ENCODE assay signal across 10 cellular contexts in genomic region chr1:216722841-216723240, GRCh38. TPM values are rescaled to one million over a fixed set of nuclear protein-coding genes. Genes with fewer than 3 reads are reported as not detected.
DNase-seq lines count a peak whose midpoint lies in the region; ATAC-seq and TF ChIP-seq lines count a peak whose summit lies in the region.
"Had no signal": no experiment of that assay in that cellular context is flagged by ENCODE, and none has a peak within 500 bp of the region (broad histone marks: within the 10 kb centered on the region; RNA-seq: fewer than 3 reads in every experiment).

No MANE protein-coding gene starts in this region.

- peak overlapping the region; percentile 47 for H3K9ac ChIP-seq in endodermal cell (ENCODE audit: extremely low read depth, low read length, poor library complexity, severe bottlenecking)

- 6% methylated on average over 6 of the region's 6 CpGs; no CpG with 5 or more reads in 1 of the 2 experiments for WGBS in endodermal cell (ENCODE audit: insufficient coverage in 1 of 2, insufficient read length in 1 of 2), 2 experiments

- BruUV-seq in MCF 10A (replicated peaks; lab: Mats Ljungman, UMichigan) = no TSS peak
- BruUV-seq in OCI-LY7 (replicated peaks; lab: Mats Ljungman, UMichigan) = no TSS peak

- no peak overlapping the region for H3K4me2 ChIP-seq in OCI-LY7 (ENCODE audit: low read length)

- H3K27ac ChIP-seq in breast epithelium (no peak overlapping the region), endodermal cell (ENCODE audit: low read depth, low read length) (no peak overlapping the region), OCI-LY7 (ENCODE audit: low read depth, low read length, poor library complexity, severe bottlenecking) (no peak overlapping the region)

- CTCF ChIA-PET in MCF 10A (lab: Yijun Ruan, JAX) = interaction anchor here (0.5 to 1.4 kb wide), 10 partner anchors 9 to 1471 kb away, joined by 3 to 7 read pairs (median 3); no protein-coding TSS in a partner anchor
- CTCF ChIA-PET in OCI-LY7 (lab: Charles Lee; ENCODE audit: unreplicated experiment) = interaction anchor here (0.6 kb wide), 1 partner anchor 47 kb away, joined by 3 read pairs; no protein-coding TSS in a partner anchor

- H3K9me3 ChIP-seq in breast epithelium (no peaks in the 10 kb centered on the region), endodermal cell (ENCODE audit: control insufficient read depth, low read length) (no peaks in the 10 kb centered on the region), mucosa of descending colon (no peaks in the 10 kb centered on the region), OCI-LY7 (ENCODE audit: low read length) (no peaks in the 10 kb centered on the region)

- POLR2A ChIA-PET in MCF 10A (lab: Yijun Ruan, JAX) (interaction anchor here (0.6 kb wide), 1 partner anchor 1205 kb away, joined by 6 read pairs; no protein-coding TSS in a partner anchor), OCI-LY7 (lab: Charles Lee) (interaction anchor here (0.7 kb wide), 1 partner anchor 342 kb away, joined by 6 read pairs; no protein-coding TSS in a partner anchor)

- ATAC-seq in mucosa of descending colon = peak; percentile 25
- ATAC-seq: stimulated activated effector memory CD8-positive, alpha-beta T cell treated with anti-CD3 and anti-CD28 coated beads, Interleukin-12 subunit alpha, Interleukin-12 subunit beta, amount 100 ng/mL, for 72 hours had no signal

- H3K4me3 Mint-ChIP-seq in MCF 10A (ENCODE audit: unreplicated experiment) (no peak overlapping the region), endodermal cell (peak overlapping the region; percentile 75)
- H3K4me3 Mint-ChIP-seq: stimulated activated effector memory CD8-positive, alpha-beta T cell treated with anti-CD3 and anti-CD28 coated beads, Interleukin-12 subunit alpha, Interleukin-12 subunit beta, amount 100 ng/mL, for 72 hours had no signal

- H3K9me2 ChIP-seq in OCI-LY7 (ENCODE audit: insufficient read depth, low read length) = no peaks in the 10 kb centered on the region

- intact Hi-C loops in breast epithelium (cut with DNase I; ENCODE audit: low total_unique reads) (no loop called here), MCF 10A (cut with micrococcal nuclease) (loop anchor here (5.0 kb wide), 1 partner anchor 411 kb away; no protein-coding TSS in a partner anchor), mucosa of descending colon (cut with DNase I, micrococcal nuclease) (no loop called here), OCI-LY7 (cut with micrococcal nuclease; ENCODE audit: unreplicated experiment) (no loop called here)

- H3K9me3 Mint-ChIP-seq in MCF 10A (ENCODE audit: unreplicated experiment) (no peaks in the 10 kb centered on the region), endodermal cell (no peaks in the 10 kb centered on the region)

- TF ChIP-seq POLR2A in breast epithelium (IDR thresholded peaks at IDR 0.05) = no peak

- H3K79me2 ChIP-seq in OCI-LY7 (ENCODE audit: insufficient read depth, low read depth, low read length) = no peaks in the 10 kb centered on the region

- no peaks in the 10 kb centered on the region for H3K4me1 ChIP-seq in breast epithelium
- peaks cover 3% of the 10 kb centered on the region for H3K4me1 ChIP-seq in endodermal cell (ENCODE audit: control insufficient read depth, insufficient read depth, low read length)
- peaks cover 20% of the 10 kb centered on the region for H3K4me1 ChIP-seq in mucosa of descending colon (ENCODE audit: low read depth)
- no peaks in the 10 kb centered on the region for H3K4me1 ChIP-seq in OCI-LY7 (ENCODE audit: insufficient read depth, low read length, poor library complexity, severe bottlenecking)

- TF ChIP-seq CTCF in breast epithelium (IDR thresholded peaks at IDR 0.05) (no peak), MCF 10A (IDR thresholded peaks at IDR 0.05; ENCODE audit: unreplicated experiment) (no peak), endodermal cell (conservative IDR thresholded peaks at IDR 0.05) (no peak), mucosa of descending colon (IDR thresholded peaks at IDR 0.05) (no peak), OCI-LY7 (conservative IDR thresholded peaks at IDR 0.05; ENCODE audit: low read length) (no peak)

- H3K4me1 Mint-ChIP-seq in MCF 10A (ENCODE audit: insufficient read depth, unreplicated experiment) = peaks cover 8% of the 10 kb centered on the region
- peaks cover 17% of the 10 kb centered on the region for H3K4me1 Mint-ChIP-seq in endodermal cell
- H3K4me1 Mint-ChIP-seq: stimulated activated effector memory CD8-positive, alpha-beta T cell treated with anti-CD3 and anti-CD28 coated beads, Interleukin-12 subunit alpha, Interleukin-12 subunit beta, amount 100 ng/mL, for 72 hours had no signal

- DNase-seq in breast epithelium (ENCODE audit: low spot score in 2 of 2) (no peak), MCF 10A (ENCODE audit: unreplicated experiment) (no peak), endodermal cell (no peak), mucosa of descending colon (no peak), OCI-LY7 (ENCODE audit: low spot score) (no peak), cerebellar cortex (ENCODE audit: low spot score) (no peak), 8988T (no peak)
- DNase-seq in activated CD4-positive, alpha-beta T cell treated with anti-CD3 and anti-CD28 coated beads, Interleukin-2, amount 50 U/mL, for 1 hour = no peak
- DNase-seq: KG1 had no signal

- no peaks in the 10 kb centered on the region for H3K36me3 Mint-ChIP-seq in MCF 10A (ENCODE audit: insufficient read depth, unreplicated experiment)
- no peaks in the 10 kb centered on the region for H3K36me3 Mint-ChIP-seq in endodermal cell (ENCODE audit: low read depth)
- H3K36me3 Mint-ChIP-seq: stimulated activated effector memory CD8-positive, alpha-beta T cell treated with anti-CD3 and anti-CD28 coated beads, Interleukin-12 subunit alpha, Interleukin-12 subunit beta, amount 100 ng/mL, for 72 hours had no signal

- no peaks in the 10 kb centered on the region for H3K36me3 ChIP-seq in breast epithelium
- no peaks in the 10 kb centered on the region for H3K36me3 ChIP-seq in endodermal cell (ENCODE audit: control insufficient read depth, insufficient read depth, low read length)
- H3K36me3 ChIP-seq in mucosa of descending colon (ENCODE audit: low read depth) = no peaks in the 10 kb centered on the region
- H3K36me3 ChIP-seq in OCI-LY7 (ENCODE audit: insufficient read depth, low read length) = no peaks in the 10 kb centered on the region

- H2AFZ ChIP-seq in OCI-LY7 (ENCODE audit: low read length) = no peak overlapping the region

- H3K27me3 ChIP-seq in breast epithelium = no peaks in the 10 kb centered on the region
- H3K27me3 ChIP-seq in endodermal cell (ENCODE audit: control insufficient read depth, insufficient read depth, low read length, poor library complexity, severe bottlenecking) = no peaks in the 10 kb centered on the region

- H3K4me3 ChIP-seq in breast epithelium (peak overlapping the region; percentile 12 to 64 (median 55)), endodermal cell (ENCODE audit: low read length) (peak overlapping the region; percentile 89), mucosa of descending colon (no peak overlapping the region), OCI-LY7 (ENCODE audit: low read depth, low read length, poor library complexity, severe bottlenecking) (no peak overlapping the region)

- H3K27ac Mint-ChIP-seq in MCF 10A (ENCODE audit: low read depth, unreplicated experiment) (no peak overlapping the region), endodermal cell (peak overlapping the region; percentile 89)
- H3K27ac Mint-ChIP-seq: stimulated activated effector memory CD8-positive, alpha-beta T cell treated with anti-CD3 and anti-CD28 coated beads, Interleukin-12 subunit alpha, Interleukin-12 subunit beta, amount 100 ng/mL, for 72 hours had no signal

- H3K27me3 Mint-ChIP-seq in MCF 10A (ENCODE audit: insufficient read depth, unreplicated experiment) = peaks cover 100% of the 10 kb centered on the region
- peaks cover 8% of the 10 kb centered on the region for H3K27me3 Mint-ChIP-seq in endodermal cell (ENCODE audit: insufficient read depth)

- no peaks in the 10 kb centered on the region for H4K20me1 ChIP-seq in OCI-LY7 (ENCODE audit: insufficient read depth, low read length)

RNA-seq across cellular contexts. Expression of gene ESRRG, which starts 0.4 kb away (rescaled TPM):
- total RNA-seq in breast epithelium (1 to 10 TPM in 2 of 3 donors, under 1 TPM in 1; 0.16 to 9.1 (median 5.6) TPM), MCF 10A (2022) (0.44 TPM in 1 of 2 replicates, not detected in the other), endodermal cell (1 to 10 TPM; 5.1 to 6.7 TPM), mucosa of descending colon (1 to 10 TPM in 1 of 3 donors, under 1 TPM in 2; 0.58 to 1.1 (median 0.58) TPM), OCI-LY7 (2022) (not detected in 2 replicates)
- 2.1 TPM for polyA plus RNA-seq in endodermal cell (2013, experiment 1 of 2)
- 2.0 TPM for polyA plus RNA-seq in endodermal cell (2013, experiment 2 of 2)
- not detected in 2 replicates for total RNA-seq in OCI-LY7 (2014; rRNA removed; shearing (Covaris generic))

Comparison
In these comparisons a context has a peak if more than half of its experiments do, and no peak if none do; other contexts are left out.
1. H3K4me3 ChIP-seq: peak in breast epithelium (3 of 3) and endodermal cell (single experiment); none in mucosa of descending colon (single experiment) and OCI-LY7 (single experiment).